Comparison of ENCODE assay signal across 8 cellular contexts in the genomic region with DNA sequence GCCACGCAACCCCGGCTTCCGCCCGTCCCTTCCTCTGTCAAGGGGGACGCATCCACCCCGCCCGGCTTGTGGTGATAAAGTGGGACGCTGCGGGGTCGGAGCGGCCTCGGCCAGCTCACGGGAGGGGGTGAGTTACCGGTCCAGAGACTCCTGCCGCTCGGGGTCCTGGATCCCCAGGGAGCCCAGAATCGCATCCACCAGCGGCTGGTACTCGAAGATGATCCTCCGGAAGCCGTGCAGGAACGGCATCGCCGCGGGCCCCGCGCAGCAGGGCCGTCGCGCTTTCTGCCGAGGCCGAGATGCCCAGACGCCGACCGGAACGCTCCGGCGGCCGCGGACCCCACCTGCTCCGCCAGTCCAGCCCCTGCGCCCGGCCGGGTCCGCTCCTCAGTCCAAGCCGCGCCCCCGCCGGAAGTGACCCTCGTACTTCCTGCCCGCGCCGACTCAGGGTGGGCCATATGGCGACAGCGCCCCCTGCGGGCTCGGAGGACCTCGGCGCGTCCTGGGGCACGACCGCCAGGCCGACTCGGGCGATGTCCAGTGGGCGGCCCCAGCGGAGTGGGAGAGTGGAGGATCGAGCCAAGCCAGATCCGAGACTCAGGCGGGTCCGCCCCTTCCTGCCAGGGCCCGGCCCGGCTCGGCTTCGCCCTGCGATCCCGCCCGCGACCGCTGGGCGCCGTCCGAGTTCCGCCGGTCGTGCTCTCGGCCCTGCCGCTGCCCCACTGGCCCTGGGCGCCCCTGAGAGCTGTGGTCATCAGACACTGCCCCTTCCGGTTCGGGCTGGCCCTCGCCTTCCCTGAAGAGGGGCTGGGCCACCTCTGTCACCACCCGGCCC. TPM values are rescaled to one million over a fixed set of nuclear protein-coding genes. Genes with fewer than 3 reads are reported as not detected.
DNase-seq lines count a peak whose midpoint lies in the region; ATAC-seq and TF ChIP-seq lines count a peak whose summit lies in the region.

A gene with protein sequence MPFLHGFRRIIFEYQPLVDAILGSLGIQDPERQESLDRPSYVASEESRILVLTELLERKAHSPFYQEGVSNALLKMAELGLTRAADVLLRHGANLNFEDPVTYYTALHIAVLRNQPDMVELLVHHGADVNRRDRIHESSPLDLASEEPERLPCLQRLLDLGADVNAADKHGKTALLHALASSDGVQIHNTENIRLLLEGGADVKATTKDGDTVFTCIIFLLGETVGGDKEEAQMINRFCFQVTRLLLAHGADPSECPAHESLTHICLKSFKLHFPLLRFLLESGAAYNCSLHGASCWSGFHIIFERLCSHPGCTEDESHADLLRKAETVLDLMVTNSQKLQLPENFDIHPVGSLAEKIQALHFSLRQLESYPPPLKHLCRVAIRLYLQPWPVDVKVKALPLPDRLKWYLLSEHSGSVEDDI (minus strand): TSS at position 401 of the 835 bp plus-strand sequence. CDS start 152 bp downstream, at position 249.

- H3K4me3 ChIP-seq in ACC112 (ENCODE audit: low read depth, low read length) (peak within 1 kb of the TSS; percentile 98), breast epithelium (peak within 1 kb of the TSS; percentile 90 to 94 (median 92)), smooth muscle cell (peak within 1 kb of the TSS; percentile 94)

- H3K4me1 ChIP-seq in ACC112 (ENCODE audit: control insufficient read depth, insufficient read depth, low read length, unreplicated experiment), result peaks cover 18% of the 10 kb centered on the region
- H3K4me1 ChIP-seq in breast epithelium, result peaks cover 3 to 16% of the 10 kb centered on the region in 2 donors
- H3K4me1 ChIP-seq in smooth muscle cell (ENCODE audit: low read depth), result peaks cover 8% of the 10 kb centered on the region

- H3K27ac ChIP-seq in ACC112 (ENCODE audit: low read depth, low read length) (peak within 1 kb of the TSS; percentile 75), VCaP (peak within 1 kb of the TSS; percentile 83), breast epithelium (peak within 1 kb of the TSS; percentile 86 to 92), smooth muscle cell (ENCODE audit: low read depth) (peak within 1 kb of the TSS; percentile 55)

- no peaks in the 10 kb centered on the region for H3K27me3 ChIP-seq in ACC112 (ENCODE audit: insufficient read depth, low read length)
- H3K27me3 ChIP-seq in breast epithelium, result no peaks in the 10 kb centered on the region
- H3K27me3 ChIP-seq in smooth muscle cell (ENCODE audit: low read depth), result no peaks in the 10 kb centered on the region

- peaks cover 8% of the 10 kb centered on the region; the same call in 1 of the 2 replicates for H3K36me3 ChIP-seq in ACC112 (ENCODE audit: insufficient read depth, low read length)
- no peaks in the 10 kb centered on the region for H3K36me3 ChIP-seq in breast epithelium
- H3K36me3 ChIP-seq in smooth muscle cell (ENCODE audit: low read depth), result no peaks in the 10 kb centered on the region

- H3K79me2 ChIP-seq in ACC112 (ENCODE audit: control insufficient read depth, insufficient read depth, low read length, unreplicated experiment), result peaks cover 32% of the 10 kb centered on the region
- H3K79me2 ChIP-seq in smooth muscle cell (ENCODE audit: low read depth), result peaks cover 26% of the 10 kb centered on the region

- TF ChIP-seq CTCF in VCaP (conservative IDR thresholded peaks at IDR 0.05), result peak; percentile 100
- TF ChIP-seq CTCF in breast epithelium (IDR thresholded peaks at IDR 0.05), result peak; percentile 99 to 100 (median 100)
- TF ChIP-seq CTCF in smooth muscle cell (IDR thresholded peaks at IDR 0.05; ENCODE audit: borderline replicate concordance, insufficient read depth, poor library complexity, severe bottlenecking), result peak; percentile 96

- peak within 1 kb of the TSS; percentile 96 for H3K4me2 ChIP-seq in smooth muscle cell

- intact Hi-C loops in breast epithelium (cut with DNase I; ENCODE audit: low total_unique reads), result loop anchor here (10.0 kb wide), 1 partner anchor 143 kb away; no protein-coding TSS in a partner anchor

- peak within 1 kb of the TSS; percentile 88 for H3K9ac ChIP-seq in smooth muscle cell (ENCODE audit: low read depth)

- peaks cover 2% of the 10 kb centered on the region for H3F3A ChIP-seq in smooth muscle cell (ENCODE audit: low read depth)

- DNase-seq in NCI-H2196 (lab: John Stamatoyannopoulos, UW; ENCODE audit: unreplicated experiment) (peak; percentile 96), breast epithelium (ENCODE audit: low spot score in 2 of 2) (peak; percentile 94 to 98), iPS-NIHi11 (ENCODE audit: low spot score) (peak; percentile 100), smooth muscle cell (lab: John Stamatoyannopoulos, UW; ENCODE audit: unreplicated experiment) (peak; percentile 98)

- peaks cover 32% of the 10 kb centered on the region for H4K20me1 ChIP-seq in smooth muscle cell (ENCODE audit: low read depth)

- H3K9me3 ChIP-seq in breast epithelium, result no peaks in the 10 kb centered on the region
- H3K9me3 ChIP-seq in smooth muscle cell (replicated peaks; ENCODE audit: low read depth), result no peaks in the 10 kb centered on the region

- WGBS in smooth muscle cell (ENCODE audit: low lambda C conversion rate), result under 1% methylated on average over 73 of the region's 93 CpGs

- TF ChIP-seq POLR2A in GM18526 (IDR thresholded peaks at IDR 0.05; ENCODE audit: extremely low read depth, insufficient read length) (peak; percentile 84), breast epithelium (IDR thresholded peaks at IDR 0.05) (peak; percentile 29)

- H2AFZ ChIP-seq in ACC112 (ENCODE audit: low read length, unreplicated experiment), result peak within 1 kb of the TSS; percentile 71
- no peak within 1 kb of the TSS for H2AFZ ChIP-seq in smooth muscle cell (ENCODE audit: low read depth)

- peak; percentile 78 for ATAC-seq in HG03095 (IDR thresholded peaks at IDR 0.05; ENCODE audit: unreplicated experiment)

RNA-seq across cellular contexts. Expression of the gene that starts here (rescaled TPM):
- 10 to 100 TPM; 11.2 to 24.4 (median 21.6) TPM for total RNA-seq in breast epithelium
- 10.9 and 13.8 TPM in 2 replicates for total RNA-seq in smooth muscle cell
- 22.2 and 26.0 TPM in 2 replicates for polyA plus RNA-seq in smooth muscle cell

Comparison
In these comparisons a context has a peak if more than half of its experiments do, and no peak if none do; other contexts are left out.
1. Peak in every context shown above with its lines: DNase-seq, ATAC-seq, H3K4me3 ChIP-seq and H3K27ac ChIP-seq.